ENCODE assay signal across 23 cellular contexts in the genomic region with DNA sequence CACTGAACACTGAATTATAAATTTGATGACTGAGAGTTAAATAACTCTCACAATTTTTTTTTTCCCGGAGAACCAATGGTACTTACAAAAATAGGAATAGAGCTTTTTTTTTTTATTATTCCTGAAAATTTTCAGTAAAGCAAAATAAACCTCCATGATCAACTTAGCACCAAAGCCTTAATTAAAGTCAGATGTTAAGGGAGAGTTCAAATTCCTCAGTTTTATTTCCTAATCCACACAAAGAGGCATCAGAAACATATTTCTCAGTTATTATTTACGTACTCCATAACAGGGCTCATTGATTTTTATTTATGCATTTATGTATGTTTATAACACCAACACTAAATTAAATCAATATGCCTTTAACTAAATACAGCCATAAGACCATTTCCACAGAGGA. TPM values are rescaled to one million over a fixed set of nuclear protein-coding genes. Genes with fewer than 3 reads are reported as not detected.
"Had no signal": no experiment of that assay in that cellular context is flagged by ENCODE, and none has a peak within 500 bp of the region (broad histone marks: within the 10 kb centered on the region; RNA-seq: fewer than 3 reads in every experiment).

No MANE protein-coding gene starts in this region.

- ATAC-seq: esophagus mucosa, gastrocnemius medialis, heart right ventricle, lower lobe of right lung had no signal

- H3K27me3 ChIP-seq: dorsolateral prefrontal cortex, gastrocnemius medialis, heart right ventricle, neutrophil, right atrium auricular region, sigmoid colon, stomach, transverse colon had no signal

- H3K9me3 ChIP-seq: gastrocnemius medialis, heart right ventricle, left ventricle myocardium inferior, lower lobe of right lung, neutrophil, right atrium auricular region, sigmoid colon, stomach, thoracic aorta, transverse colon had no signal

- DNase-seq: central memory CD4-positive, alpha-beta T cell; dorsolateral prefrontal cortex; effector CD8-positive, alpha-beta T cell; gastrocnemius medialis; heart right ventricle; left ventricle myocardium inferior; lower lobe of right lung; midbrain; sigmoid colon; stimulated activated CD4-positive, alpha-beta T cell treated with anti-CD3 and anti-CD28 coated beads, Interleukin-12 subunit alpha, Interleukin-12 subunit beta, amount 100 ng/mL, for 4 hours; stimulated activated naive CD4-positive, alpha-beta T cell; stomach; substantia nigra; transverse colon had no signal

- H3K27ac ChIP-seq: coronary artery, dorsolateral prefrontal cortex, gastrocnemius medialis, heart right ventricle, left ventricle myocardium inferior, lower lobe of right lung, neutrophil, right atrium auricular region, sigmoid colon, skin epidermis, stomach, thoracic aorta, transverse colon had no signal

- H3K36me3 ChIP-seq: gastrocnemius medialis, heart right ventricle, left ventricle myocardium inferior, lower lobe of right lung, neutrophil, right atrium auricular region, sigmoid colon, stomach, thoracic aorta, transverse colon had no signal

- H3K4me1 ChIP-seq: gastrocnemius medialis, heart right ventricle, left ventricle myocardium inferior, lower lobe of right lung, right atrium auricular region, sigmoid colon, stomach, transverse colon had no signal

- H3K4me3 ChIP-seq: coronary artery, dorsolateral prefrontal cortex, gastrocnemius medialis, heart right ventricle, left ventricle myocardium inferior, lower lobe of right lung, right atrium auricular region, sigmoid colon, skin epidermis, stomach, thoracic aorta, transverse colon had no signal

RNA-seq across cellular contexts. Expression of gene PLPPR5, which starts 55.5 kb away (rescaled TPM):
- total RNA-seq: chondrocyte, esophagus mucosa, gastrocnemius medialis, left ventricle myocardium inferior, lower lobe of right lung, osteocyte, posterior vena cava, right atrium auricular region, thoracic aorta had no signal
- polyA plus RNA-seq: heart right ventricle had no signal
